17 cellular contexts compared by ENCODE assay signal in the genomic region with DNA sequence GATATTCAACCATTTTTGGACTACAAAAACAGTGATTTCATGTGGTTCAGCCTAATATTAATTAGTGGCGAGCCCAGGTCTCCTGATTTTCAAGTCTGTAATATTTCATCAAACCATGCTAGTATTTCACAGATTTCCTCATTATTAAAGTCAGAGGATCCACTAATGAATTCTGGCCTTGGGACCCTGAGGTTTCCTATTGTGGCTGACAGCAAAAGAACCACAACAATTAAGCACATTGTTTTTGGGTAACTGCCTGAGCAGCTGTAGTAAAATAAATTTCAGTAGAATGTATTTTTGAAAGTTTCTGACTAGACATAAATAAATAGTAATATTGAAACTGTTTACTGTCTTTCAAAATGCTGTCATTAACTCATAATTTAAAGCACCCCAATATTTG.
"Had no signal": no experiment of that assay in that cellular context is flagged by ENCODE, and none has a peak within 500 bp of the region (broad histone marks: within the 10 kb centered on the region; RNA-seq: fewer than 3 reads in every experiment).

No MANE protein-coding gene starts in this region.

- DNase-seq: dermis blood vessel endothelial cell; dorsolateral prefrontal cortex; effector CD4-positive, alpha-beta T cell; effector memory CD4-positive, alpha-beta T cell; foreskin keratinocyte; gastrocnemius medialis; glutamatergic neuron; head of caudate nucleus; heart right ventricle; hippocampal formation; left cardiac atrium; left lung; left ventricle myocardium superior; lower lobe of right lung; mesenchymal stem cell; mucosa of descending colon; naive B cell had no signal
